In genomic region chr17:80619535-80620235, GRCh38 we compare ENCODE assay signal across 20 cellular contexts.
A peak's percentile ranks its signal among the peaks of the same experiment; 100 is the strongest.
DNase-seq lines count a peak whose midpoint lies in the region; ATAC-seq, FAIRE-seq and TF ChIP-seq lines count a peak whose summit lies in the region.
"Had no signal": no experiment of that assay in that cellular context is flagged by ENCODE, and none has a peak within 500 bp of the region (broad histone marks: within the 10 kb centered on the region; RNA-seq: fewer than 3 reads in every experiment).

No MANE protein-coding gene starts in this region.

- H3K4me1 Mint-ChIP-seq in Caco-2 (ENCODE audit: low read depth, unreplicated experiment) = peaks cover 28% of the 10 kb centered on the region

- peak overlapping the region; percentile 40 for H3K4me3 Mint-ChIP-seq in Caco-2 (ENCODE audit: unreplicated experiment)
- H3K4me3 Mint-ChIP-seq: stimulated activated memory B cell treated with anti-CD40 and anti-IgM and Interleukin-4, amounts not matched to agents 10 μg/mL and 1 μg/mL and 100 μg/mL, for 72 hours had no signal

- CTCF ChIA-PET in Caco-2 (lab: Charles Lee) = interaction anchor here (1.9 kb wide), 1 partner anchor 30 kb away, joined by 5 read pairs; no protein-coding TSS in a partner anchor

- H3K27me3 Mint-ChIP-seq in Caco-2 (ENCODE audit: insufficient read depth, unreplicated experiment) = no peaks in the 10 kb centered on the region
- H3K27me3 Mint-ChIP-seq: stimulated activated memory B cell treated with anti-CD40 and anti-IgM and Interleukin-4, amounts not matched to agents 10 μg/mL and 1 μg/mL and 100 μg/mL, for 72 hours had no signal

- intact Hi-C loops in Caco-2 (cut with micrococcal nuclease; ENCODE audit: unreplicated experiment) = loop anchor here (1.0 kb wide), 1 partner anchor 19 kb away; no protein-coding TSS in a partner anchor

- peaks cover 9% of the 10 kb centered on the region for H3K36me3 Mint-ChIP-seq in Caco-2 (ENCODE audit: insufficient read depth, unreplicated experiment)
- H3K36me3 Mint-ChIP-seq: stimulated activated memory B cell treated with anti-CD40 and anti-IgM and Interleukin-4, amounts not matched to agents 10 μg/mL and 1 μg/mL and 100 μg/mL, for 72 hours had no signal

- no peaks in the 10 kb centered on the region for H3K9me3 ChIP-seq in Caco-2
- H3K9me3 ChIP-seq: BE2C, vagina had no signal

- BruUV-seq in Caco-2 (replicated peaks; lab: Mats Ljungman, UMichigan) = TSS peak; percentile 94

- peaks cover 41% of the 10 kb centered on the region for H3K4me1 ChIP-seq in Caco-2
- H3K4me1 ChIP-seq: BE2C, vagina had no signal

- POLR2A ChIA-PET in Caco-2 (lab: Charles Lee) = no interaction called here

- TF ChIP-seq CTCF in Caco-2 (IDR thresholded peaks at IDR 0.05; ENCODE audit: insufficient read depth in 1 of 2, low read depth in 1 of 2, low read length in 1 of 2, severe bottlenecking in 1 of 2, unreplicated experiment in 1 of 2) (no peak), kidney epithelial cell (IDR thresholded peaks at IDR 0.05; ENCODE audit: insufficient read depth, low read length, poor library complexity, severe bottlenecking) (no peak)

- peak overlapping the region; percentile 81 for H3K27ac Mint-ChIP-seq in Caco-2 (ENCODE audit: unreplicated experiment)

- H3K27me3 ChIP-seq in Caco-2 (replicated peaks; ENCODE audit: control insufficient read depth, insufficient read depth, low read length) (no peaks in the 10 kb centered on the region), kidney epithelial cell (ENCODE audit: control insufficient read depth, insufficient read depth, low read length) (no peaks in the 10 kb centered on the region)
- H3K27me3 ChIP-seq: BE2C, vagina had no signal

- DNase-seq in Caco-2 (peak; percentile 60 to 62), HTR-8/SVneo (ENCODE audit: insufficient read length, low spot score) (peak; percentile 51), astrocyte of the hippocampus (ENCODE audit: low read depth, low spot score) (peak; percentile 37), kidney epithelial cell (ENCODE audit: low read depth) (peak; percentile 55), cerebellar cortex (ENCODE audit: low spot score) (no peak), amniotic stem cell (lab: John Stamatoyannopoulos, UW) (no peak), HCEC 1CT (no peak)
- DNase-seq: activated T-cell treated with anti-CD3 and anti-CD28 coated beads, Interleukin-2, amount 50 U/mL, for 1 hour; aorta; BE2C; foreskin melanocyte; GOT3; NCI-H1092; retina; stimulated activated CD4-positive, alpha-beta T cell treated with anti-CD3 and anti-CD28 coated beads, Interleukin-4, amount 100 ng/mL, for 24 hours; T-helper 1 cell had no signal

- H3K9me3 Mint-ChIP-seq in Caco-2 (ENCODE audit: unreplicated experiment) = no peaks in the 10 kb centered on the region
- H3K9me3 Mint-ChIP-seq: stimulated activated memory B cell treated with anti-CD40 and anti-IgM and Interleukin-4, amounts not matched to agents 10 μg/mL and 1 μg/mL and 100 μg/mL, for 72 hours had no signal

- H3K36me3 ChIP-seq in Caco-2 (ENCODE audit: control insufficient read depth, insufficient read depth, low read length) = no peaks in the 10 kb centered on the region
- no peaks in the 10 kb centered on the region for H3K36me3 ChIP-seq in kidney epithelial cell (ENCODE audit: control insufficient read depth, insufficient read depth, low read length)
- H3K36me3 ChIP-seq: BE2C, vagina had no signal

- FAIRE-seq in HTR-8/SVneo (lab: Jason Lieb, UNC) = no peak

- no peak overlapping the region for H3K4me3 ChIP-seq in Caco-2 (ENCODE audit: low read depth, low read length)
- H3K4me3 ChIP-seq in kidney epithelial cell (ENCODE audit: low read depth, low read length) = no peak overlapping the region
- H3K4me3 ChIP-seq: vagina had no signal

- ATAC-seq in HG03457 (IDR thresholded peaks at IDR 0.05; ENCODE audit: unreplicated experiment) = no peak
- ATAC-seq: activated CD4-positive, CD25-positive, alpha-beta regulatory T cell treated with anti-CD3 and anti-CD28 coated beads, Interleukin-2, amount 50 U/mL, for 24 hours; stimulated activated memory B cell treated with anti-CD40 and anti-IgM and Interleukin-4, amounts not matched to agents 10 μg/mL and 1 μg/mL and 100 μg/mL, for 72 hours had no signal

Comparison
In these comparisons a context has a peak if more than half of its experiments do, and no peak if none do; other contexts are left out.
1. DNase-seq: peak in Caco-2 (2 of 2), HTR-8/SVneo (single experiment), astrocyte of the hippocampus (single experiment) and kidney epithelial cell (single experiment); none in cerebellar cortex (single experiment), amniotic stem cell (single experiment) and HCEC 1CT (single experiment).